Comparison of ENCODE assay signal across 1 cellular context in genomic region chr14:103710771-103711392, GRCh38.
TF ChIP-seq lines count a peak whose summit lies in the region.

No MANE protein-coding gene starts in this region.

TF ChIP-seq in K562, 482 proteins besides CTCF, POLR2A, EP300 and RAD21:
- TF ChIP-seq STAT5A (IDR thresholded peaks at IDR 0.05; ENCODE audit: borderline replicate concordance, low read length): no peak
- peak; percentile 21 for TF ChIP-seq PRDM10 (IDR thresholded peaks at IDR 0.05; ENCODE audit: partially characterized antibody)
- TF ChIP-seq BCLAF1 (IDR thresholded peaks at IDR 0.05; ENCODE audit: borderline replicate concordance in 1 of 2, control insufficient read depth in 1 of 2, low read depth in 2 of 2, low read length in 1 of 2): no peak
- no peak for TF ChIP-seq YBX1 (IDR thresholded peaks at IDR 0.05)
- no peak for TF ChIP-seq TCF7L2 (IDR thresholded peaks at IDR 0.05; ENCODE audit: low read depth, low read length)
- no peak for TF ChIP-seq CREB5 (CRISPR knock-in tag; IDR thresholded peaks at IDR 0.05)
- TF ChIP-seq ZNF780A (CRISPR knock-in tag; IDR thresholded peaks at IDR 0.05): no peak
